Comparison of ENCODE assay signal across 8 cellular contexts in the genomic region with DNA sequence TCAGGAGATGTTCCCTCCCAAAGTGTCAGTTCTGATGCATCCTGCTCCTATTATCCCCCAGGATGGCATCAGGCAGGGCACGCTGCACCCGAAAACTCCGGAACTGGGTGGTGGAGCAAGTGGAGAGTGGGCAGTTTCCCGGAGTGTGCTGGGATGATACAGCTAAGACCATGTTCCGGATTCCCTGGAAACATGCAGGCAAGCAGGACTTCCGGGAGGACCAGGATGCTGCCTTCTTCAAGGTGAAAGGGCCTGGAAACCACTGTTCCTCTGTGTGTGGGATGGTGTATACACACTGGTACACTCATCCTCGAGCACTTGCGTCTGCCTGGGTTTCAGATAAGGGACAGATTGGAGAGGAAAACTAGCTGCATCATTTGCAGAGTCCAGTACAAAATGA. TPM values are rescaled to one million over a fixed set of nuclear protein-coding genes. Genes with fewer than 3 reads are reported as not detected.
DNase-seq lines count a peak whose midpoint lies in the region; ATAC-seq and TF ChIP-seq lines count a peak whose summit lies in the region.

No MANE protein-coding gene starts in this region.

- intact Hi-C loops in CD14-positive monocyte (cut with micrococcal nuclease) = no loop called here

- H3K4me1 ChIP-seq in RWPE2 (ENCODE audit: insufficient read depth, poor library complexity, severe bottlenecking) = peaks cover 3% of the 10 kb centered on the region

- ATAC-seq in RWPE2 (ENCODE audit: low read depth) (peak; percentile 0; the same call in 1 of the 3 replicates), HG02938 (IDR thresholded peaks at IDR 0.05; ENCODE audit: unreplicated experiment) (no peak)

- peak overlapping the region; percentile 51 for H3K4me3 ChIP-seq in RWPE2 (ENCODE audit: severe bottlenecking)

- H3K36me3 Mint-ChIP-seq in CD14-positive monocyte (peaks cover 72 to 89% of the 10 kb centered on the region in 2 donors), osteocyte (ENCODE audit: unreplicated experiment) (peaks cover 41% of the 10 kb centered on the region)

- peaks cover 71% of the 10 kb centered on the region for H3K36me3 ChIP-seq in RWPE2 (ENCODE audit: low read depth)

- TF ChIP-seq CTCF in CD14-positive monocyte (IDR thresholded peaks at IDR 0.05) (no peak), RWPE2 (IDR thresholded peaks at IDR 0.05; ENCODE audit: poor library complexity, severe bottlenecking) (no peak), osteocyte (IDR thresholded peaks at IDR 0.05) (no peak)

- H3K4me1 Mint-ChIP-seq in CD14-positive monocyte = peaks cover 60% of the 10 kb centered on the region
- H3K4me1 Mint-ChIP-seq in osteocyte (ENCODE audit: unreplicated experiment) = peaks cover 25% of the 10 kb centered on the region

- H3K4me3 Mint-ChIP-seq in CD14-positive monocyte (peak overlapping the region; percentile 95 to 99), osteocyte (ENCODE audit: unreplicated experiment) (peak overlapping the region; percentile 96)

- DNase-seq in CD14-positive monocyte (ENCODE audit: low spot score) (no peak), RWPE2 (ENCODE audit: low spot score) (no peak), epithelial cell of prostate (ENCODE audit: low read depth, low spot score) (no peak), osteocyte (ENCODE audit: extremely low spot score, unreplicated experiment) (no peak), HuH-7.5 (ENCODE audit: low spot score) (no peak), NCI-H748 (lab: John Stamatoyannopoulos, UW; ENCODE audit: unreplicated experiment) (no peak)
- DNase-seq in activated CD8-positive, alpha-beta memory T cell treated with anti-CD3 and anti-CD28 coated beads for 24 hours = no peak

- H3K27ac Mint-ChIP-seq in CD14-positive monocyte (peak overlapping the region; percentile 96 to 99 (median 97)), osteocyte (ENCODE audit: unreplicated experiment) (peak overlapping the region; percentile 93)

- no peaks in the 10 kb centered on the region for H3K9me3 ChIP-seq in RWPE2 (ENCODE audit: severe bottlenecking)

- H3K27me3 ChIP-seq in RWPE2 (ENCODE audit: insufficient read depth, poor library complexity, severe bottlenecking) = no peaks in the 10 kb centered on the region

- no peaks in the 10 kb centered on the region for H3K9me3 Mint-ChIP-seq in CD14-positive monocyte
- no peaks in the 10 kb centered on the region for H3K9me3 Mint-ChIP-seq in osteocyte (ENCODE audit: unreplicated experiment)

- H3K27ac ChIP-seq in RWPE2 (ENCODE audit: poor library complexity, severe bottlenecking) (peak overlapping the region; percentile 71), epithelial cell of prostate (peak overlapping the region; percentile 68)

- no peaks in the 10 kb centered on the region for H3K27me3 Mint-ChIP-seq in CD14-positive monocyte (ENCODE audit: low read depth in 3 of 3)
- no peaks in the 10 kb centered on the region for H3K27me3 Mint-ChIP-seq in osteocyte (ENCODE audit: unreplicated experiment)

RNA-seq across cellular contexts. Expression of a gene that starts 1.0 kb away (rescaled TPM):
- polyA plus RNA-seq in CD14-positive monocyte = 10 to 100 TPM; 44.7 to 56.0 TPM
- total RNA-seq in osteocyte = 58.9 and 62.5 TPM in 2 replicates

RNA-seq across cellular contexts. Expression of a gene that starts 9.8 kb away (rescaled TPM):
- polyA plus RNA-seq in CD14-positive monocyte = 1 to 10 TPM; 1.4 to 2.3 TPM
- 8.1 and 11.5 TPM in 2 replicates for total RNA-seq in osteocyte

RNA-seq across cellular contexts. Expression of a gene that starts 14.8 kb away (rescaled TPM):
- 10 to 100 TPM; 30.7 to 36.8 TPM for polyA plus RNA-seq in CD14-positive monocyte
- total RNA-seq in osteocyte = 65.9 and 66.5 TPM in 2 replicates

RNA-seq across cellular contexts. Expression of a gene that starts 15.7 kb away (rescaled TPM):
- polyA plus RNA-seq in CD14-positive monocyte = 100 to 1,000 TPM; 579 to 593 TPM
- 86.2 and 91.8 TPM in 2 replicates for total RNA-seq in osteocyte

RNA-seq across cellular contexts. Expression of a gene that starts 20.7 kb away (rescaled TPM):
- polyA plus RNA-seq in CD14-positive monocyte = 1 to 10 TPM; 8.5 to 9.4 TPM
- total RNA-seq in osteocyte = 13.6 and 15.6 TPM in 2 replicates
